ENCODE assay signal across 32 cellular contexts in the genomic region with DNA sequence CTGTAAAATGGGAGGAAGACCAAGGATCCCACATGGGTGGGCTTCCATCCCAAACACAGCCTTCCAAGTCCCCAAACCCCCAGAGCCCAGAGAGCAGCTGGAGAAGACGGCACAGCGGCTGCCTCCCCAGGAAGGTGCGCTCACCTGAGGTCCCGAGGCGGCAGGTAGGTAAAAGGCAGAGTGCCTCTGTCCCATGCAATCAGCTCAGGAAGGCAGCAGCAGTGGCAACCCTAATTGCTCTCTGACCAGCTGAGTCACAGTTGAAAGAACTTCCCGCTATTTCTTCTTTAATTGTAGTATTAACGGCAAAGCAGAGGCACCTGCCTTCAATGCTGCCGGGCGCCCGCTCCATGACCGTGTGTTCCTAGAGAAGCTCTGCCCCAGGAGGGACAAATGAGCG.
"Had no signal": no experiment of that assay in that cellular context is flagged by ENCODE, and none has a peak within 500 bp of the region (broad histone marks: within the 10 kb centered on the region; RNA-seq: fewer than 3 reads in every experiment).

No MANE protein-coding gene starts in this region.

- H3K4me3 ChIP-seq: adrenal gland, body of pancreas, breast epithelium, MG63, Peyer's patch, SJSA1 had no signal

- FAIRE-seq: astrocyte had no signal

- H3K9ac ChIP-seq: SK-N-SH had no signal

- H3K27ac ChIP-seq: adrenal gland, body of pancreas, breast epithelium, Peyer's patch, SJSA1, VCaP had no signal

- H3K4me1 ChIP-seq: adrenal gland, body of pancreas, breast epithelium, Peyer's patch, SJSA1 had no signal

- DNase-seq: activated B cell treated with CpG ODN at 0.5 μM for 24 hours; activated CD4-positive, alpha-beta T cell treated with anti-CD3 and anti-CD28 coated beads, Interleukin-2, amount 10 ng/mL, durations not matched to agents 24 days and 14 days; activated CD4-positive, alpha-beta T cell treated with anti-CD3 and anti-CD28 coated beads, Interleukin-2, amount 50 U/mL, for 4 hours; activated CD8-positive, alpha-beta T cell treated with anti-CD3 and anti-CD28 coated beads for 36 hours; activated gamma-delta T cell treated with Interleukin-2 at 50 U/mL for 16 hours; activated naive CD4-positive, alpha-beta T cell treated with anti-CD3 and anti-CD28 coated beads for 36 hours; activated T-cell treated with anti-CD3 and anti-CD28 coated beads, Interleukin-2, amount 50 U/mL, for 1 hour; activated T-cell treated with anti-CD3 and anti-CD28 coated beads, Interleukin-2, amount 50 U/mL, for 72 hours; adrenal gland; body of pancreas; Kasumi-1; KG1; MG63; NCI-H1048; NCI-H1436 treated with DMSO at 0.1 percent for 48 hours; NCI-H1694 treated with DMSO at 0.1 percent for 48 hours; NCI-H2029; NCI-H345; NCI-H524 treated with DMSO at 0.1 percent for 48 hours; PC-3; Peyer's patch; RPMI8226; SHP77 treated with DMSO at 0.1 percent for 48 hours; SK-N-SH; T-cell; T-helper 17 cell had no signal

- ATAC-seq: activated CD8-positive, alpha-beta T cell treated with anti-CD3 and anti-CD28 coated beads for 36 hours; activated naive CD4-positive, alpha-beta T cell treated with anti-CD3 and anti-CD28 coated beads, Interleukin-2, amount 50 U/mL, for 72 hours; activated T-cell treated with anti-CD3 and anti-CD28 coated beads, Interleukin-2, amount 50 U/mL, for 72 hours; activated T-helper 17 cell treated with anti-CD3 and anti-CD28 coated beads, Interleukin-2, amount 50 U/mL, for 72 hours; body of pancreas; PC-3; T-cell; T-helper 17 cell had no signal

- H3K9me3 ChIP-seq: adrenal gland, body of pancreas, breast epithelium, MG63, Peyer's patch, SJSA1, SK-N-SH had no signal

- H3K27me3 ChIP-seq: adrenal gland, body of pancreas, breast epithelium, MG63, Peyer's patch, SJSA1 had no signal

- H3K36me3 ChIP-seq: adrenal gland, breast epithelium, MG63, Peyer's patch, SJSA1 had no signal
